19 cellular contexts compared by ENCODE assay signal in the genomic region with DNA sequence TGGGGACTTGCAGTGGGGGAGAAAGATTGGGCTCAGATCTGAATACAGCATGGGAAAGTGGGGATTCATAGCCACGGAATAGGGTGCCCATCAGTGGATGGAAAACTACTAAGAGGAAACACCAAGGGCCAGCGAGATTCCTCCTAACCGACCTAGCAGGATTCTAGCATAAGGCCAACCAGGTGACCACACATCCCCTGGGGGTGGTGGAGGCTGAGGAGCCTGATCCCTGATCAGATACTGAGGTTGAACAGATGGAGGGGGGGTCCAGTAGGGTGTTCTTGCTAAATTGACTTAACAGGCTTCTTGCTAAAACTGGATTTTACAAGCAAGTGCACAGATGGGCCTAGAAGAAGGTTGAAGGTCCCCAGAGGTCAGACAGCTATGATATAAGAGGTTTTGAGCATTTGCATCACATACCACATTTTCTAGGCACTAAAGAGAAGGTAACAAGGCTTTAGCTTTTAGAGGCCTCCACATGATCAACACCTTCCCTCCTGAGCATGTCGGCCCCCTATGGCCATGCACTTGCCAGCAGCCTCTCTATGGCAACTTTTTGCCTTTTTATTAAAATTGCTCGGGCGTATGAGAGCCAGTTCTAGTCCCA.
"Had no signal": no experiment of that assay in that cellular context is flagged by ENCODE, and none has a peak within 500 bp of the region (broad histone marks: within the 10 kb centered on the region; RNA-seq: fewer than 3 reads in every experiment).

No MANE protein-coding gene starts in this region.

- DNase-seq: activated B cell treated with CpG ODN at 0.5 μM for 24 hours; activated CD4-positive, alpha-beta T cell treated with anti-CD3 and anti-CD28 coated beads for 36 hours; activated CD4-positive, alpha-beta T cell treated with anti-CD3 and anti-CD28 coated beads, Interleukin-2, amount 50 U/mL, for 48 hours; activated CD8-positive, alpha-beta memory T cell treated with anti-CD3 and anti-CD28 coated beads, Interleukin-2, amount 50 U/mL, for 48 hours; activated naive CD4-positive, alpha-beta T cell treated with Interleukin-2 at 50 U/mL for 16 hours; activated naive CD8-positive, alpha-beta T cell treated with anti-CD3 and anti-CD28 coated beads, Interleukin-2, amount 10 ng/mL, durations not matched to agents 7 days and 5 days; activated T-cell treated with anti-CD3 and anti-CD28 coated beads, Interleukin-2, amount 50 U/mL, for 4 hours; amniotic stem cell; dorsolateral prefrontal cortex; hippocampal formation; left ventricle myocardium inferior; naive thymus-derived CD8-positive, alpha-beta T cell; sigmoid colon; stimulated activated CD4-positive, alpha-beta T cell treated with anti-CD3 and anti-CD28 coated beads, Interleukin-15, amount 100 ng/mL, for 24 hours; stomach had no signal

- ATAC-seq: activated CD4-positive, alpha-beta T cell treated with anti-CD3 and anti-CD28 coated beads for 36 hours; activated T-cell treated with anti-CD3 and anti-CD28 coated beads, Interleukin-2, amount 50 U/mL, for 4 hours; naive thymus-derived CD8-positive, alpha-beta T cell; stimulated activated memory B cell treated with anti-CD40 and anti-IgM and Interleukin-4, amounts not matched to agents 10 μg/mL and 1 μg/mL and 100 μg/mL, for 72 hours had no signal

- H3K27ac Mint-ChIP-seq: activated B cell treated with CpG ODN at 0.5 μM for 24 hours; activated CD4-positive, alpha-beta T cell treated with anti-CD3 and anti-CD28 coated beads for 36 hours; activated naive CD8-positive, alpha-beta T cell treated with anti-CD3 and anti-CD28 coated beads, Interleukin-2, amount 10 ng/mL, durations not matched to agents 7 days and 5 days; activated T-helper 2 cell treated with anti-CD3 and anti-CD28 coated beads, Interferon-gamma antibody, Interleukin-2, Interleukin-4, amounts not matched to agents 10 μg/mL and 5 μg/mL and 100 μg/mL, durations not matched to agents 14 hours and 24 hours and 36 hours; naive thymus-derived CD8-positive, alpha-beta T cell; stimulated activated memory B cell treated with anti-CD40 and anti-IgM and Interleukin-4, amounts not matched to agents 10 μg/mL and 1 μg/mL and 100 μg/mL, for 72 hours had no signal

- H3K9me3 Mint-ChIP-seq: activated B cell treated with CpG ODN at 0.5 μM for 24 hours; activated T-cell treated with anti-CD3 and anti-CD28 coated beads, Interleukin-2, amount 50 U/mL, for 4 hours; activated T-helper 2 cell treated with anti-CD3 and anti-CD28 coated beads, Interferon-gamma antibody, Interleukin-2, Interleukin-4, amounts not matched to agents 10 μg/mL and 5 μg/mL and 100 μg/mL, durations not matched to agents 14 hours and 24 hours and 36 hours; central memory CD8-positive, alpha-beta T cell; neural progenitor cell had no signal

- H3K27me3 Mint-ChIP-seq: activated B cell treated with CpG ODN at 0.5 μM for 24 hours; activated CD4-positive, alpha-beta T cell treated with anti-CD3 and anti-CD28 coated beads for 36 hours; activated naive CD8-positive, alpha-beta T cell treated with anti-CD3 and anti-CD28 coated beads, Interleukin-2, amount 10 ng/mL, durations not matched to agents 7 days and 5 days; central memory CD8-positive, alpha-beta T cell; naive thymus-derived CD8-positive, alpha-beta T cell; stimulated activated memory B cell treated with anti-CD40 and anti-IgM and Interleukin-4, amounts not matched to agents 10 μg/mL and 1 μg/mL and 100 μg/mL, for 72 hours had no signal

- H3K4me1 Mint-ChIP-seq: activated B cell treated with CpG ODN at 0.5 μM for 24 hours; activated CD4-positive, alpha-beta T cell treated with anti-CD3 and anti-CD28 coated beads for 36 hours; activated naive CD8-positive, alpha-beta T cell treated with anti-CD3 and anti-CD28 coated beads, Interleukin-2, amount 10 ng/mL, durations not matched to agents 7 days and 5 days; central memory CD8-positive, alpha-beta T cell; naive thymus-derived CD8-positive, alpha-beta T cell; stimulated activated memory B cell treated with anti-CD40 and anti-IgM and Interleukin-4, amounts not matched to agents 10 μg/mL and 1 μg/mL and 100 μg/mL, for 72 hours had no signal

- H3K4me3 Mint-ChIP-seq: activated B cell treated with CpG ODN at 0.5 μM for 24 hours; activated CD4-positive, alpha-beta T cell treated with anti-CD3 and anti-CD28 coated beads for 36 hours; activated naive CD8-positive, alpha-beta T cell treated with anti-CD3 and anti-CD28 coated beads, Interleukin-2, amount 10 ng/mL, durations not matched to agents 7 days and 5 days; activated T-cell treated with anti-CD3 and anti-CD28 coated beads, Interleukin-2, amount 50 U/mL, for 4 hours; central memory CD8-positive, alpha-beta T cell; naive thymus-derived CD8-positive, alpha-beta T cell; neural progenitor cell; stimulated activated memory B cell treated with anti-CD40 and anti-IgM and Interleukin-4, amounts not matched to agents 10 μg/mL and 1 μg/mL and 100 μg/mL, for 72 hours had no signal
